ENCODE assay signal across 13 cellular contexts in the genomic region with DNA sequence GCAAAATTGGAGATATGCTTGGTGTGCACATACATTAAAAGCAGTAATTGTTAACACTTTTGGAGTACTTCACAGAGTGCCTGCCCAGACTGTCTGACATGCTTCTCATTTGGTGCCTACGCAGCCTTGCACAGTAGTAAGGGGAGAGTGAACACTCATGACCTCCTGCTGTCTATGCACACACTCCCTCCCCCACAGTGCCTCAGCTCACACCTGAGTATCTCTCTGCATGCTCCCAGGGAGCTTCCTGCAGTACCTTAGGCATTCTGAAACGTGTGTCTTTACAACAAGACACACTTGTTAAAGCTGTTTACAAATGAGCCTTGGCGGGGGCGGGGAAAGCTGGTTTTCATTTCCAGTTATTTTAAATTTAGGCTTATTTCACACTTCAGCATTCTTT. TPM values are rescaled to one million over a fixed set of nuclear protein-coding genes. Genes with fewer than 3 reads are reported as not detected.
A peak's percentile ranks its signal among the peaks of the same experiment; 100 is the strongest.
DNase-seq lines count a peak whose midpoint lies in the region; ATAC-seq and TF ChIP-seq lines count a peak whose summit lies in the region.
"Had no signal": no experiment of that assay in that cellular context is flagged by ENCODE, and none has a peak within 500 bp of the region (broad histone marks: within the 10 kb centered on the region; RNA-seq: fewer than 3 reads in every experiment).

No MANE protein-coding gene starts in this region.

- H3K4me1 Mint-ChIP-seq in Calu3 (ENCODE audit: low read depth, unreplicated experiment) = peaks cover 96% of the 10 kb centered on the region
- H3K4me1 Mint-ChIP-seq in WTC11 = peaks cover 91% of the 10 kb centered on the region
- H3K4me1 Mint-ChIP-seq in mesothelial cell of epicardium = peaks cover 83% of the 10 kb centered on the region

- POLR2A ChIA-PET in WTC11 (lab: Charles Lee) = no interaction called here

- no peaks in the 10 kb centered on the region for H3K9me3 Mint-ChIP-seq in Calu3 (ENCODE audit: low read depth, unreplicated experiment)
- no peaks in the 10 kb centered on the region for H3K9me3 Mint-ChIP-seq in WTC11
- no peaks in the 10 kb centered on the region for H3K9me3 Mint-ChIP-seq in mesothelial cell of epicardium
- H3K9me3 Mint-ChIP-seq: stimulated activated naive CD8-positive, alpha-beta T cell treated with anti-CD3 and anti-CD28 coated beads, Interleukin-15, Interleukin-2, amounts not matched to agents 100 ng/mL and 50 ng/mL, for 24 hours had no signal

- peak; percentile 20 for DNase-seq in NCI-H2107 treated with DMSO at 0.1 percent for 48 hours (lab: John Stamatoyannopoulos, UW; ENCODE audit: unreplicated experiment)
- no peak for DNase-seq in NCI-H2107 (lab: John Stamatoyannopoulos, UW)
- no peak for DNase-seq in Calu3
- DNase-seq in WTC11 (ENCODE audit: low spot score) = peak; percentile 32
- DNase-seq in mesothelial cell of epicardium (ENCODE audit: low spot score in 2 of 2, unreplicated experiment in 2 of 2) = no peak
- DNase-seq in NOMO-1 treated with DMSO at 0.1 percent for 48 hours (lab: John Stamatoyannopoulos, UW; ENCODE audit: unreplicated experiment) = no peak
- no peak for DNase-seq in EL
- DNase-seq: cortex of kidney, DMS79 treated with DMSO at 0.1 percent for 48 hours, kidney, nucleus accumbens had no signal

- no TSS peak for BruUV-seq in Calu3 (replicated peaks; lab: Mats Ljungman, UMichigan)

- TF ChIP-seq CTCF in Calu3 (IDR thresholded peaks at IDR 0.05; ENCODE audit: unreplicated experiment) (no peak), WTC11 (IDR thresholded peaks at IDR 0.05) (no peak), mesothelial cell of epicardium (IDR thresholded peaks at IDR 0.05; ENCODE audit: unreplicated experiment) (no peak)

- H3K27ac Mint-ChIP-seq in Calu3 (ENCODE audit: unreplicated experiment) = peak overlapping the region; percentile 31
- H3K27ac Mint-ChIP-seq in WTC11 = peak overlapping the region; percentile 69; the same call in 1 of the 2 replicates
- peak overlapping the region; percentile 64 for H3K27ac Mint-ChIP-seq in mesothelial cell of epicardium
- H3K27ac Mint-ChIP-seq: stimulated activated naive CD8-positive, alpha-beta T cell treated with anti-CD3 and anti-CD28 coated beads, Interleukin-15, Interleukin-2, amounts not matched to agents 100 ng/mL and 50 ng/mL, for 24 hours had no signal

- H3K36me3 Mint-ChIP-seq in Calu3 (ENCODE audit: insufficient read depth, unreplicated experiment) = peaks cover 24% of the 10 kb centered on the region
- no peaks in the 10 kb centered on the region for H3K36me3 Mint-ChIP-seq in WTC11
- H3K36me3 Mint-ChIP-seq in mesothelial cell of epicardium = no peaks in the 10 kb centered on the region

- CTCF ChIA-PET in Calu3 (lab: Charles Lee) (no interaction called here), WTC11 (lab: Charles Lee) (interaction anchor here (0.5 to 2.1 kb wide), 3 partner anchors 14 to 563 kb away, joined by 4 to 13 read pairs (median 4); no protein-coding TSS in a partner anchor)

- H3K4me3 Mint-ChIP-seq in Calu3 (ENCODE audit: low read depth, unreplicated experiment) = no peak overlapping the region
- H3K4me3 Mint-ChIP-seq in WTC11 = no peak overlapping the region
- H3K4me3 Mint-ChIP-seq in mesothelial cell of epicardium = no peak overlapping the region
- H3K4me3 Mint-ChIP-seq: stimulated activated naive CD8-positive, alpha-beta T cell treated with anti-CD3 and anti-CD28 coated beads, Interleukin-15, Interleukin-2, amounts not matched to agents 100 ng/mL and 50 ng/mL, for 24 hours had no signal

- intact Hi-C loops in Calu3 (cut with micrococcal nuclease; ENCODE audit: unreplicated experiment) = loop anchor here (10.0 kb wide), 3 partner anchors 309 to 409 kb away; no protein-coding TSS in a partner anchor

- peak; percentile 80 for ATAC-seq in WTC11
- ATAC-seq in HG02571 (IDR thresholded peaks at IDR 0.05; ENCODE audit: unreplicated experiment) = no peak

- H3K27me3 Mint-ChIP-seq in Calu3 (ENCODE audit: unreplicated experiment) (no peaks in the 10 kb centered on the region), WTC11 (ENCODE audit: low read depth) (no peaks in the 10 kb centered on the region), mesothelial cell of epicardium (ENCODE audit: low read depth) (no peaks in the 10 kb centered on the region)
- H3K27me3 Mint-ChIP-seq: stimulated activated naive CD8-positive, alpha-beta T cell treated with anti-CD3 and anti-CD28 coated beads, Interleukin-15, Interleukin-2, amounts not matched to agents 100 ng/mL and 50 ng/mL, for 24 hours had no signal

TF ChIP-seq in WTC11, 78 proteins besides CTCF, POLR2A, EP300 and RAD21:
- TF ChIP-seq ZBTB43 (CRISPR knock-in tag; IDR thresholded peaks at IDR 0.05) (peak; percentile 99), JUN (CRISPR knock-in tag; IDR thresholded peaks at IDR 0.05) (no peak)
- TF ChIP-seq, protein P1, sequence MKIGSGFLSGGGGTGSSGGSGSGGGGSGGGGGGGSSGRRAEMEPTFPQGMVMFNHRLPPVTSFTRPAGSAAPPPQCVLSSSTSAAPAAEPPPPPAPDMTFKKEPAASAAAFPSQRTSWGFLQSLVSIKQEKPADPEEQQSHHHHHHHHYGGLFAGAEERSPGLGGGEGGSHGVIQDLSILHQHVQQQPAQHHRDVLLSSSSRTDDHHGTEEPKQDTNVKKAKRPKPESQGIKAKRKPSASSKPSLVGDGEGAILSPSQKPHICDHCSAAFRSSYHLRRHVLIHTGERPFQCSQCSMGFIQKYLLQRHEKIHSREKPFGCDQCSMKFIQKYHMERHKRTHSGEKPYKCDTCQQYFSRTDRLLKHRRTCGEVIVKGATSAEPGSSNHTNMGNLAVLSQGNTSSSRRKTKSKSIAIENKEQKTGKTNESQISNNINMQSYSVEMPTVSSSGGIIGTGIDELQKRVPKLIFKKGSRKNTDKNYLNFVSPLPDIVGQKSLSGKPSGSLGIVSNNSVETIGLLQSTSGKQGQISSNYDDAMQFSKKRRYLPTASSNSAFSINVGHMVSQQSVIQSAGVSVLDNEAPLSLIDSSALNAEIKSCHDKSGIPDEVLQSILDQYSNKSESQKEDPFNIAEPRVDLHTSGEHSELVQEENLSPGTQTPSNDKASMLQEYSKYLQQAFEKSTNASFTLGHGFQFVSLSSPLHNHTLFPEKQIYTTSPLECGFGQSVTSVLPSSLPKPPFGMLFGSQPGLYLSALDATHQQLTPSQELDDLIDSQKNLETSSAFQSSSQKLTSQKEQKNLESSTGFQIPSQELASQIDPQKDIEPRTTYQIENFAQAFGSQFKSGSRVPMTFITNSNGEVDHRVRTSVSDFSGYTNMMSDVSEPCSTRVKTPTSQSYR (CRISPR knock-in tag; IDR thresholded peaks at IDR 0.05) = peak; percentile 59; the same call in 1 of the 2 replicates

RNA-seq across cellular contexts. Expression of gene MAP3K1, which starts 18.0 kb away (rescaled TPM):
- total RNA-seq in Calu3 (2022) = 32.9 and 33.1 TPM in 2 replicates
- total RNA-seq in WTC11 (2021) = 13.1 to 16.3 TPM (median 13.9 TPM) in 3 replicates
- 52.2 to 55.7 TPM (median 54.8 TPM) in 3 replicates for total RNA-seq in mesothelial cell of epicardium

Comparison
In these comparisons a context has a peak if more than half of its experiments do, and no peak if none do; other contexts are left out.
1. DNase-seq: peak in NCI-H2107 treated with DMSO at 0.1 percent for 48 hours (single experiment) and WTC11 (single experiment); none in NCI-H2107 (single experiment), Calu3 (single experiment), mesothelial cell of epicardium (0 of 2), NOMO-1 treated with DMSO at 0.1 percent for 48 hours (single experiment) and EL (single experiment).
2. Peak in every context shown above with its lines, with median percentiles within 50 percentile points of each other: H3K27ac Mint-ChIP-seq.